24 cellular contexts compared by ENCODE assay signal in the genomic region with DNA sequence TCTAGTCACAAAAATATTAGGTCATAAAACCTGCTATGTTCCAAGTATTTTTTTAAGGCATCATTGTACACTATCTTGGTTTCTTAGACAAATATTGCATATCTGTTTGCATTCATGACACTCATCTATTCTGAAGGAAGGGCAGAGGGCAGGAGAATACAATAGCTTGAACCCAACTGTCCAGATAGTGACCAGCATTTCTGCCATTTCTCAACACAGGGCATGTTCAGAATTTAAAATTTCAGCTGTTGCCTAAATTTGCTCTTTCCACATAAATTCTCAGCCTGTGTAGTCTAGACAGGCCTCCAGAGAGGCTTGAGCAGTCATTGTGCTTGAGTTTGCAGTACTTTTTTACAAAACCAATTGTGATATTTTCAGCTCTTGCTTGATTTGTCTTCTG.
DNase-seq lines count a peak whose midpoint lies in the region; ATAC-seq, FAIRE-seq and TF ChIP-seq lines count a peak whose summit lies in the region.
"Had no signal": no experiment of that assay in that cellular context is flagged by ENCODE, and none has a peak within 500 bp of the region (broad histone marks: within the 10 kb centered on the region; RNA-seq: fewer than 3 reads in every experiment).

No MANE protein-coding gene starts in this region.

- no peaks in the 10 kb centered on the region for H3K9me3 ChIP-seq in HAP-1
- H3K9me3 ChIP-seq: BLaER1 had no signal

- no peaks in the 10 kb centered on the region for H3K4me1 Mint-ChIP-seq in activated T-cell treated with anti-CD3 and anti-CD28 coated beads, Interleukin-2, amount 50 U/mL, for 72 hours (ENCODE audit: low read depth)
- no peaks in the 10 kb centered on the region for H3K4me1 Mint-ChIP-seq in activated T-cell treated with anti-CD3 and anti-CD28 coated beads, Interleukin-2, amount 50 U/mL, for 24 hours (ENCODE audit: low read depth)
- peaks cover 21% of the 10 kb centered on the region for H3K4me1 Mint-ChIP-seq in mesothelial cell of epicardium
- peaks cover 2% of the 10 kb centered on the region for H3K4me1 Mint-ChIP-seq in glutamatergic neuron (ENCODE audit: low read depth, unreplicated experiment)
- H3K4me1 Mint-ChIP-seq: CD4-positive, CD25-positive, alpha-beta regulatory T cell had no signal

- no peak overlapping the region for H3K4me3 Mint-ChIP-seq in activated T-cell treated with anti-CD3 and anti-CD28 coated beads, Interleukin-2, amount 50 U/mL, for 72 hours
- H3K4me3 Mint-ChIP-seq in activated T-cell treated with anti-CD3 and anti-CD28 coated beads, Interleukin-2, amount 50 U/mL, for 24 hours, result no peak overlapping the region
- H3K4me3 Mint-ChIP-seq in mesothelial cell of epicardium (no peak overlapping the region), glutamatergic neuron (ENCODE audit: unreplicated experiment) (no peak overlapping the region)
- H3K4me3 Mint-ChIP-seq: CD4-positive, CD25-positive, alpha-beta regulatory T cell had no signal

- no peaks in the 10 kb centered on the region for H3K36me3 ChIP-seq in HAP-1 (replicated peaks)
- H3K36me3 ChIP-seq: BLaER1 had no signal

- no peak for FAIRE-seq in urothelium cell line (lab: Jason Lieb, UNC)
- FAIRE-seq: GM12878 had no signal

- TF ChIP-seq CTCF in cardiac fibroblast (IDR thresholded peaks at IDR 0.05; ENCODE audit: low read depth, low read length) (no peak), mesothelial cell of epicardium (IDR thresholded peaks at IDR 0.05; ENCODE audit: unreplicated experiment) (no peak), glutamatergic neuron (IDR thresholded peaks at IDR 0.05; ENCODE audit: partially characterized antibody, unreplicated experiment) (no peak)

- peak overlapping the region; percentile 16 for H3K27ac Mint-ChIP-seq in activated T-cell treated with anti-CD3 and anti-CD28 coated beads, Interleukin-2, amount 50 U/mL, for 72 hours
- H3K27ac Mint-ChIP-seq in activated T-cell treated with anti-CD3 and anti-CD28 coated beads, Interleukin-2, amount 50 U/mL, for 24 hours, result no peak overlapping the region
- peak overlapping the region; percentile 30 for H3K27ac Mint-ChIP-seq in mesothelial cell of epicardium
- H3K27ac Mint-ChIP-seq in glutamatergic neuron (ENCODE audit: unreplicated experiment), result no peak overlapping the region
- H3K27ac Mint-ChIP-seq: CD4-positive, CD25-positive, alpha-beta regulatory T cell had no signal

- H3K27me3 ChIP-seq in HAP-1 (ENCODE audit: low read depth), result no peaks in the 10 kb centered on the region
- H3K27me3 ChIP-seq: BLaER1 had no signal

- no peaks in the 10 kb centered on the region for H3K36me3 Mint-ChIP-seq in activated T-cell treated with anti-CD3 and anti-CD28 coated beads, Interleukin-2, amount 50 U/mL, for 72 hours (ENCODE audit: insufficient read depth in 2 of 2)
- no peaks in the 10 kb centered on the region for H3K36me3 Mint-ChIP-seq in activated T-cell treated with anti-CD3 and anti-CD28 coated beads, Interleukin-2, amount 50 U/mL, for 24 hours (ENCODE audit: low read depth)
- H3K36me3 Mint-ChIP-seq in mesothelial cell of epicardium (no peaks in the 10 kb centered on the region), glutamatergic neuron (ENCODE audit: unreplicated experiment) (no peaks in the 10 kb centered on the region)
- H3K36me3 Mint-ChIP-seq: CD4-positive, CD25-positive, alpha-beta regulatory T cell had no signal

- no peak overlapping the region for H3K4me3 ChIP-seq in cardiac fibroblast (replicated peaks in 1 of 2; ENCODE audit: low read depth in 2 of 2, low read length in 2 of 2)
- H3K4me3 ChIP-seq in HAP-1, result no peak overlapping the region
- H3K4me3 ChIP-seq: BLaER1, GM12878 had no signal

- no peaks in the 10 kb centered on the region for H3K27me3 Mint-ChIP-seq in activated T-cell treated with anti-CD3 and anti-CD28 coated beads, Interleukin-2, amount 50 U/mL, for 72 hours (ENCODE audit: low read depth)
- no peaks in the 10 kb centered on the region for H3K27me3 Mint-ChIP-seq in activated T-cell treated with anti-CD3 and anti-CD28 coated beads, Interleukin-2, amount 50 U/mL, for 24 hours
- H3K27me3 Mint-ChIP-seq in mesothelial cell of epicardium (ENCODE audit: low read depth) (no peaks in the 10 kb centered on the region), glutamatergic neuron (ENCODE audit: unreplicated experiment) (no peaks in the 10 kb centered on the region)

- in situ Hi-C loops in HAP-1 (cut with MboI; ENCODE audit: low sequenced_read_pairs), result no loop called here

- no peaks in the 10 kb centered on the region for H3K9me3 Mint-ChIP-seq in activated T-cell treated with anti-CD3 and anti-CD28 coated beads, Interleukin-2, amount 50 U/mL, for 72 hours
- no peaks in the 10 kb centered on the region for H3K9me3 Mint-ChIP-seq in activated T-cell treated with anti-CD3 and anti-CD28 coated beads, Interleukin-2, amount 50 U/mL, for 24 hours
- no peaks in the 10 kb centered on the region for H3K9me3 Mint-ChIP-seq in mesothelial cell of epicardium
- peaks cover 3% of the 10 kb centered on the region for H3K9me3 Mint-ChIP-seq in glutamatergic neuron (ENCODE audit: unreplicated experiment)
- H3K9me3 Mint-ChIP-seq: CD4-positive, CD25-positive, alpha-beta regulatory T cell had no signal

- no peak for ATAC-seq in activated T-cell treated with anti-CD3 and anti-CD28 coated beads, Interleukin-2, amount 50 U/mL, for 72 hours (replicated peaks in 1 of 2)
- ATAC-seq: GM12878, Panc1 had no signal

- DNase-seq in activated T-cell treated with anti-CD3 and anti-CD28 coated beads, Interleukin-2, amount 50 U/mL, for 72 hours, result no peak
- no peak for DNase-seq in activated T-cell treated with anti-CD3 and anti-CD28 coated beads, Interleukin-2, amount 50 U/mL, for 24 hours
- DNase-seq in cardiac fibroblast (ENCODE audit: low read depth in 2 of 2) (peak; percentile 12 to 61), mesothelial cell of epicardium (ENCODE audit: low spot score in 2 of 2, unreplicated experiment in 2 of 2) (no peak), glutamatergic neuron (no peak), urothelium cell line (ENCODE audit: low spot score) (no peak), HAP-1 (ENCODE audit: low spot score in 2 of 2) (no peak)
- DNase-seq: CD4-positive, CD25-positive, alpha-beta regulatory T cell; DMS79; EL; GDM1; H7; NCI-H1048; NCI-H1417; NCI-H187; NCI-H2081 treated with DMSO at 0.1 percent for 48 hours; NCI-H2171; NCI-H226; NCI-H510A; NCI-H69; SHP77 had no signal

- 0 out of 2 replicates have a peak, but pooled peaks cover 3% of the 10 kb centered on the region for H3K4me1 ChIP-seq in HAP-1
- H3K4me1 ChIP-seq: BLaER1 had no signal

Comparison
In these comparisons a context has a peak if more than half of its experiments do, and no peak if none do; other contexts are left out.
1. H3K27ac Mint-ChIP-seq: peak in activated T-cell treated with anti-CD3 and anti-CD28 coated beads, Interleukin-2, amount 50 U/mL, for 72 hours (single experiment) and mesothelial cell of epicardium (single experiment); none in activated T-cell treated with anti-CD3 and anti-CD28 coated beads, Interleukin-2, amount 50 U/mL, for 24 hours (single experiment) and glutamatergic neuron (single experiment).
2. DNase-seq: peak in cardiac fibroblast (2 of 2); none in activated T-cell treated with anti-CD3 and anti-CD28 coated beads, Interleukin-2, amount 50 U/mL, for 72 hours (0 of 2), activated T-cell treated with anti-CD3 and anti-CD28 coated beads, Interleukin-2, amount 50 U/mL, for 24 hours (single experiment), mesothelial cell of epicardium (0 of 2), glutamatergic neuron (single experiment), urothelium cell line (single experiment) and HAP-1 (0 of 2).